In the genomic region with DNA sequence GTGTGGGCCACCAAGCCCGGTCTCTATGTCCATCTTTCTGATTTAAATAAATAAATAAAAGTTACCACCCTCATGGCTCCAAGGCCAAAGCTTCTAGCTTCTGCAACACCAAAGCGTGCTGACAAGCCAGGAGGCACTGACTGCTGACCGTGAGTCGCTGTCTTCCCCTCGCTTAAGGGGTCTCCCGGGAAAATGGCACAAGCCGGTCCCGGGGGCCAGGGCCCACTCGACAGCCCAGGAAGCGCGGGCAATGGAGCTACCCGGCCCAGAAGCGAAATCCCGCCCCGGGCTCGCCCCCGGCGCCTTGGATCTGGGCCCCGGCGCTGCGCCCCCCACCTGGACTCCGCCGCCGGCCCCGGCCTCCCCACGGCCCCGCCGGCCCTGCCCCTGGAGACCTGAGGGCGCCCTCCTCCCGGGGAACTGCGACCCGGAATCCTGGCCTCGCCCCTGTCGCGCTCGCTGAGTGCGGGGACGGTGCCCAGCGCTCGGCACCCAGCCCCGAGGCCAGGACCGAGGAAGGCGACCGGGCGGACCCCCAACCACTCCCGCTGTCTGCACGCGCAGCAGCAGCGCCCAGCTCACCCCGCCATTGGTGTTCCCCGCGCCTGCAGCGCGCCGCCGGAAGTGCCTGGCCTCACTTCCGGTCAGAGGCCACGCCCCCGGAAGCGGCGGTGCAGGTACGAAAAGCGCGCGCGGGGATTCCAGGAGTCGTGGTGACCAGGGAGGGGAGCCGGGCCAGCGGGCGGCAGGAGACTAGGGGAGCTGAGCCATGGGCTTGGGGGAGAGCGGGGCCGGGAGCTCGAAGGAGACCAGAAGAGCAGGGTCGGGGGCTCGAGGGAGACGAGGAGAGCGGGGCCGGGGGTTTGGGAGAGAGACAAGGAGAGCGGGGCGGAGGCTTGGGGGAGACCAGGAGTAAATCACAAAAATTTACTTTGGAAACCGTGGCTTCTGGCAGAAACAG, we compare ENCODE assay signal across 8 cellular contexts. TPM values are rescaled to one million over a fixed set of nuclear protein-coding genes. Genes with fewer than 3 reads are reported as not detected.
DNase-seq lines count a peak whose midpoint lies in the region; ATAC-seq and TF ChIP-seq lines count a peak whose summit lies in the region.

Gene MRM2 (minus strand): TSS at position 626 of the 961 bp plus-strand sequence. CDS start 36 bp downstream, at position 590.
Gene NUDT1 (plus strand): TSS at position 647 of the 961 bp plus-strand sequence. CDS start 2,349 bp downstream, outside the sequence.

- H2AFZ ChIP-seq in neural progenitor cell (replicated peaks): peak within 1 kb of the TSS; percentile 54

- H3K4me1 ChIP-seq in foreskin keratinocyte (peaks cover 7% of the 10 kb centered on the region), neural progenitor cell (peaks cover 12% of the 10 kb centered on the region), stomach (peaks cover 18 to 37% (median 27%) of the 10 kb centered on the region in 4 donors)

- peak within 1 kb of the TSS; percentile 74 for H3K27ac Mint-ChIP-seq in neural progenitor cell

- peaks cover 7% of the 10 kb centered on the region for H3K36me3 Mint-ChIP-seq in neural progenitor cell

- peaks cover 1% of the 10 kb centered on the region for H3F3A ChIP-seq in neural progenitor cell (ENCODE audit: low read depth)

- H3K79me2 ChIP-seq in neural progenitor cell (ENCODE audit: low read depth): peaks cover 48% of the 10 kb centered on the region

- intact Hi-C loops in stomach (cut with DNase I; ENCODE audit: low total_unique reads): loop anchor here (10.0 kb wide), 1 partner anchor 103 kb away; no protein-coding TSS in a partner anchor

- peak within 1 kb of the TSS; percentile 97 for H3K4me2 ChIP-seq in neural progenitor cell

- H3K9me3 Mint-ChIP-seq in neural progenitor cell: no peaks in the 10 kb centered on the region

- H3K27ac ChIP-seq in foreskin keratinocyte (peak within 1 kb of the TSS; percentile 36), neural progenitor cell (no peak within 1 kb of the TSS), stomach (peak within 1 kb of the TSS; percentile 65 to 91 (median 78))

- ATAC-seq in GM21526 (IDR thresholded peaks at IDR 0.05; ENCODE audit: low FRiP score, unreplicated experiment) (peak; percentile 51), foreskin keratinocyte (peak; percentile 78)

- TF ChIP-seq CTCF in foreskin keratinocyte (conservative IDR thresholded peaks at IDR 0.05) (no peak), neural progenitor cell (IDR thresholded peaks at IDR 0.05) (no peak), stomach (IDR thresholded peaks at IDR 0.05) (no peak)

- DNase-seq in DMS153 (lab: John Stamatoyannopoulos, UW) (peak; percentile 57), KBM-7 (peak; percentile 65), SHP77 treated with DMSO at 0.1 percent for 48 hours (lab: John Stamatoyannopoulos, UW) (peak; percentile 88), activated gamma-delta T cell treated with Interleukin-2 at 50 U/mL for 16 hours (peak; percentile 61), foreskin keratinocyte (peak in 1 of 2 donors; percentile 49), neural progenitor cell (ENCODE audit: low spot score) (peak; percentile 95), stomach (peak; percentile 90)

- peaks cover 3% of the 10 kb centered on the region for H3K27me3 Mint-ChIP-seq in neural progenitor cell (ENCODE audit: insufficient read depth, low read depth)

- H3K4me3 ChIP-seq in neural progenitor cell (peak within 1 kb of the TSS; percentile 70), stomach (peak within 1 kb of the TSS; percentile 69 to 100 (median 98))

- H3K9me3 ChIP-seq in neural progenitor cell (ENCODE audit: low read depth): no peaks in the 10 kb centered on the region
- H3K9me3 ChIP-seq in stomach: no peaks in the 10 kb centered on the region

- TF ChIP-seq EP300 in stomach (IDR thresholded peaks at IDR 0.05): no peak

- H3K4me3 Mint-ChIP-seq in neural progenitor cell: peak within 1 kb of the TSS; percentile 94

- no peak for TF ChIP-seq POLR2A in stomach (IDR thresholded peaks at IDR 0.05)

- in situ Hi-C loops in KBM-7 (cut with MboI; ENCODE audit: low pct_unique_long_range_greater_than_20kb, low sequenced_read_pairs): no loop called here

- H3K27me3 ChIP-seq in foreskin keratinocyte: no peaks in the 10 kb centered on the region
- no peaks in the 10 kb centered on the region for H3K27me3 ChIP-seq in neural progenitor cell
- no peaks in the 10 kb centered on the region for H3K27me3 ChIP-seq in stomach

- WGBS in stomach, 5 donors: 1 to 3% (median 1%) methylated on average over 25 to 81 of the region's 81 CpGs

- H3K9ac ChIP-seq in neural progenitor cell: peak within 1 kb of the TSS; percentile 71

- H3K36me3 ChIP-seq in neural progenitor cell (no peaks in the 10 kb centered on the region), stomach (peaks cover 14 to 32% (median 28%) of the 10 kb centered on the region in 4 donors)

- H3K4me1 Mint-ChIP-seq in neural progenitor cell: peaks cover 20% of the 10 kb centered on the region

- peaks cover 11% of the 10 kb centered on the region for H4K20me1 ChIP-seq in neural progenitor cell (ENCODE audit: low read depth)

RNA-seq across cellular contexts. Expression of gene MRM2, which starts in this region (rescaled TPM):
- 31.8 and 34.5 TPM in 2 replicates for total RNA-seq in foreskin keratinocyte
- 38.7 and 43.1 TPM in 2 replicates for polyA plus RNA-seq in foreskin keratinocyte
- 30.6 and 34.3 TPM in 2 replicates for total RNA-seq in neural progenitor cell (ENCODE audit: low replicate concordance)
- 10 to 100 TPM in 4 of 5 donors, 1 to 10 TPM in 1; 9.9 to 19.1 (median 17.1) TPM for total RNA-seq in stomach
- polyA plus RNA-seq in stomach: 10 to 100 TPM; 17.4 to 22.3 (median 18.7) TPM

RNA-seq across cellular contexts. Expression of gene NUDT1, which starts in this region (rescaled TPM):
- total RNA-seq in foreskin keratinocyte (71.6 and 80.1 TPM in 2 replicates), neural progenitor cell (ENCODE audit: low replicate concordance) (29.6 and 63.9 TPM in 2 replicates), stomach (1 to 10 TPM in 3 of 5 donors, not detected in 2; 4.6 to 8.1 (median 6.2) TPM)
- polyA plus RNA-seq in foreskin keratinocyte (118 TPM in 2 replicates), stomach (10 to 100 TPM; 15.9 to 37.1 (median 28.6) TPM)
